Comparison of ENCODE assay signal across 11 cellular contexts in genomic region chr6:155333414-155333813, GRCh38. TPM values are rescaled to one million over a fixed set of nuclear protein-coding genes. Genes with fewer than 3 reads are reported as not detected.
DNase-seq lines count a peak whose midpoint lies in the region; ATAC-seq and TF ChIP-seq lines count a peak whose summit lies in the region.
"Had no signal": no experiment of that assay in that cellular context is flagged by ENCODE, and none has a peak within 500 bp of the region (broad histone marks: within the 10 kb centered on the region; RNA-seq: fewer than 3 reads in every experiment).

No MANE protein-coding gene starts in this region.

- 62 to 70% methylated on average over 5 of the region's 5 CpGs for WGBS in gastroesophageal sphincter (ENCODE audit: low coverage in 1 of 2), 2 donors
- 71% methylated on average over 5 of the region's 5 CpGs for WGBS in hepatocyte (ENCODE audit: low lambda C conversion rate, missing lambda C conversion rate)

- peak; percentile 57 for ATAC-seq in GM19328 (IDR thresholded peaks at IDR 0.05; ENCODE audit: unreplicated experiment)
- peak; percentile 62 for ATAC-seq in HG03060 (IDR thresholded peaks at IDR 0.05; ENCODE audit: low read depth, unreplicated experiment)
- no peak for ATAC-seq in natural killer cell
- no peak for ATAC-seq in gastroesophageal sphincter

- no peak overlapping the region for H3K4me2 ChIP-seq in hepatocyte

- H3K4me3 Mint-ChIP-seq in activated naive CD8-positive, alpha-beta T cell, result peak overlapping the region; percentile 44
- no peak overlapping the region for H3K4me3 Mint-ChIP-seq in natural killer cell

- no peaks in the 10 kb centered on the region for H3K79me2 ChIP-seq in hepatocyte

- peaks cover 4% of the 10 kb centered on the region for H3K36me3 Mint-ChIP-seq in activated naive CD8-positive, alpha-beta T cell
- H3K36me3 Mint-ChIP-seq in natural killer cell, result no peaks in the 10 kb centered on the region

- H3K27ac Mint-ChIP-seq in activated naive CD8-positive, alpha-beta T cell, result peak overlapping the region; percentile 75
- no peak overlapping the region for H3K27ac Mint-ChIP-seq in natural killer cell

- no peaks in the 10 kb centered on the region for H3K9me3 Mint-ChIP-seq in activated naive CD8-positive, alpha-beta T cell (ENCODE audit: low read depth)
- H3K9me3 Mint-ChIP-seq in natural killer cell, result peaks cover 0 to 5% of the 10 kb centered on the region in 2 donors

- H3K27me3 ChIP-seq in gastroesophageal sphincter (no peaks in the 10 kb centered on the region), hepatocyte (no peaks in the 10 kb centered on the region)

- H3K27ac ChIP-seq in gastroesophageal sphincter (no peak overlapping the region), hepatocyte (no peak overlapping the region)
- H3K27ac ChIP-seq: thoracic aorta had no signal

- H3K4me3 ChIP-seq in GM12865 (ENCODE audit: low read depth, low read length) (peak overlapping the region; percentile 53), gastroesophageal sphincter (no peak overlapping the region), hepatocyte (no peak overlapping the region)
- H3K4me3 ChIP-seq: thoracic aorta had no signal

- H3K4me1 Mint-ChIP-seq in activated naive CD8-positive, alpha-beta T cell (ENCODE audit: low read depth), result peaks cover 38% of the 10 kb centered on the region
- peaks cover 5% of the 10 kb centered on the region in 2 donors for H3K4me1 Mint-ChIP-seq in natural killer cell

- H3K9me2 ChIP-seq in hepatocyte (replicated peaks; ENCODE audit: insufficient read depth), result no peaks in the 10 kb centered on the region

- H3K36me3 ChIP-seq in gastroesophageal sphincter (no peaks in the 10 kb centered on the region), hepatocyte (replicated peaks; ENCODE audit: insufficient read depth, low read depth) (no peaks in the 10 kb centered on the region)
- H3K36me3 ChIP-seq: thoracic aorta had no signal

- DNase-seq in GM12865 (ENCODE audit: low read depth) (peak; percentile 75), natural killer cell (no peak), DMS53 (lab: John Stamatoyannopoulos, UW) (no peak), hepatocyte (ENCODE audit: low spot score) (no peak)
- DNase-seq: effector memory CD4-positive, alpha-beta T cell; NCI-H524 had no signal

- no peaks in the 10 kb centered on the region for H3K27me3 Mint-ChIP-seq in activated naive CD8-positive, alpha-beta T cell
- no peaks in the 10 kb centered on the region for H3K27me3 Mint-ChIP-seq in natural killer cell (ENCODE audit: low read depth in 2 of 2)

- H3K9me3 ChIP-seq in gastroesophageal sphincter (no peaks in the 10 kb centered on the region), hepatocyte (ENCODE audit: low read depth) (no peaks in the 10 kb centered on the region)
- H3K9me3 ChIP-seq: thoracic aorta had no signal

- no peak overlapping the region for H2AFZ ChIP-seq in hepatocyte

- no peaks in the 10 kb centered on the region for H4K20me1 ChIP-seq in hepatocyte (ENCODE audit: insufficient read depth, poor library complexity, severe bottlenecking)

- TF ChIP-seq CTCF in GM12865 (IDR thresholded peaks at IDR 0.05; ENCODE audit: insufficient read depth, low read depth, low read length, missing control alignments), result no peak
- no peak for TF ChIP-seq CTCF in natural killer cell (IDR thresholded peaks at IDR 0.05)
- TF ChIP-seq CTCF in gastroesophageal sphincter (IDR thresholded peaks at IDR 0.05), result no peak
- no peak for TF ChIP-seq CTCF in hepatocyte (IDR thresholded peaks at IDR 0.05; ENCODE audit: poor library complexity)

- H3K4me1 ChIP-seq in gastroesophageal sphincter (no peaks in the 10 kb centered on the region), hepatocyte (ENCODE audit: insufficient read depth) (no peaks in the 10 kb centered on the region)

- no peak for TF ChIP-seq EP300 in gastroesophageal sphincter (IDR thresholded peaks at IDR 0.05)

- intact Hi-C loops in natural killer cell (cut with micrococcal nuclease), result no loop called here

- no peak for TF ChIP-seq POLR2A in gastroesophageal sphincter (IDR thresholded peaks at IDR 0.05)

RNA-seq across cellular contexts. Expression of gene TFB1M, which starts 19.1 kb away (rescaled TPM):
- total RNA-seq in natural killer cell, result 10 to 100 TPM; 14.1 to 20.1 (median 17.1) TPM
- total RNA-seq in gastroesophageal sphincter, result 10 to 100 TPM in 3 of 4 donors, 1 to 10 TPM in 1; 6.7 to 16.4 (median 12.5) TPM
- 11.2 and 16.4 TPM in 2 replicates for total RNA-seq in hepatocyte
- polyA plus RNA-seq in hepatocyte, result 10.3 and 14.9 TPM in 2 replicates

Comparison
In these comparisons a context has a peak if more than half of its experiments do, and no peak if none do; other contexts are left out.
1. ATAC-seq: peak in GM19328 (single experiment) and HG03060 (single experiment); none in natural killer cell (0 of 3) and gastroesophageal sphincter (single experiment).